In the genomic region with DNA sequence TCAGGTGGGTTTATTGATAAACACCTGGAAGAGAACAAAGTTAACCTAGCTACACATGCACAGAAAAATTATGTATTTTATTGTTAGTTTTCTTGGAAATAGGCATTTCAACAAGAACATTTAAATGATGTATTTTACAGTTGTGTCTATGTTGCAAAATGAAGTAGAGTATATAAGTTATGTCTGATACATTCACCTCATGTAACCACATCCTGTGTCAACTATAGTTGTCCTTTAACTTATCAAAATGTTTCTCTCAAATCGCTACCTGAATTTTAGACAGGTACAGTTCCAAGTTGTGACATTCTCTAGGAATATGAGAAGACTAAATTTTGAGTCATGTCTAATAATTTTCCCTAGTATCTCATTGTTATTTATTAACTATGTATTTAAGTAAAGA, we compare ENCODE assay signal across 15 cellular contexts. TPM values are rescaled to one million over a fixed set of nuclear protein-coding genes. Genes with fewer than 3 reads are reported as not detected.
"Had no signal": no experiment of that assay in that cellular context is flagged by ENCODE, and none has a peak within 500 bp of the region (broad histone marks: within the 10 kb centered on the region; RNA-seq: fewer than 3 reads in every experiment).

No MANE protein-coding gene starts in this region.

- H3K9me3 Mint-ChIP-seq: neural crest cell had no signal

- DNase-seq: activated CD4-positive, alpha-beta T cell treated with anti-CD3 and anti-CD28 coated beads, Interleukin-2, amount 50 U/mL, for 4 hours; activated CD4-positive, CD25-positive, alpha-beta regulatory T cell; activated CD8-positive, alpha-beta memory T cell treated with anti-CD3 and anti-CD28 coated beads, Interleukin-2, amount 50 U/mL, for 48 hours; activated naive CD4-positive, alpha-beta T cell; foreskin fibroblast; glutamatergic neuron; mesendoderm; spleen; stimulated activated CD4-positive, alpha-beta T cell treated with anti-CD3 and anti-CD28 coated beads, Interleukin-1b, Interleukin-23, amount 100 ng/mL, for 48 hours; upper lobe of right lung had no signal

- ATAC-seq: sciatic nerve had no signal

- H3K4me3 Mint-ChIP-seq: neural crest cell had no signal

RNA-seq across cellular contexts. Expression of a gene that starts 27.2 kb away (rescaled TPM):
- total RNA-seq: cardiac muscle cell, lower leg skin, neural crest cell, prostate gland had no signal
